ENCODE assay signal across 1 cellular context in the genomic region with DNA sequence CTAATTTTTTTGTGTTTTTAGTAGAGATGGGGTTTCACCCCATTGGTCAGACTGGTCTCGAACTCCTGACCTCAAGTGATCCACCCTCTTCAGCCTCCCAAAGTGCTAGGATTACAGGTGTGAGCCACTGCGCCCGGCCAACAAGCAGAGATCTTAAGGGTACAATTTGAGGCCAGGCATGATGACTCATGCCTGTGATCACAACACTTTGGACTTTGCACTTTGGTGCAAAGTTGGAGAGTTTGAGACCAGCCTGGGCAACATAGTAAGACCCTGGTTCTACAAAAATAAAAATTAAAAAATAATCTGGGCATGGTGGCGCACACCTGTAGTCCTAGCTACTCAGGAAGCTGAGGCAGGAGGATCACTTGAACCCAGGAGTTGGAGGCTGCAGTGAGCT. TPM values are rescaled to one million over a fixed set of nuclear protein-coding genes. Genes with fewer than 3 reads are reported as not detected.
"Had no signal": no experiment of that assay in that cellular context is flagged by ENCODE, and none has a peak within 500 bp of the region (broad histone marks: within the 10 kb centered on the region; RNA-seq: fewer than 3 reads in every experiment).

No MANE protein-coding gene starts in this region.

RNA-seq across cellular contexts. Expression of gene LMTK3, which starts 7.8 kb away (rescaled TPM):
- polyA plus RNA-seq: IgD-negative memory B cell had no signal

RNA-seq across cellular contexts. Expression of gene SULT2B1, which starts 32.5 kb away (rescaled TPM):
- polyA plus RNA-seq: IgD-negative memory B cell had no signal
